Comparison of ENCODE assay signal across 10 cellular contexts in the genomic region with DNA sequence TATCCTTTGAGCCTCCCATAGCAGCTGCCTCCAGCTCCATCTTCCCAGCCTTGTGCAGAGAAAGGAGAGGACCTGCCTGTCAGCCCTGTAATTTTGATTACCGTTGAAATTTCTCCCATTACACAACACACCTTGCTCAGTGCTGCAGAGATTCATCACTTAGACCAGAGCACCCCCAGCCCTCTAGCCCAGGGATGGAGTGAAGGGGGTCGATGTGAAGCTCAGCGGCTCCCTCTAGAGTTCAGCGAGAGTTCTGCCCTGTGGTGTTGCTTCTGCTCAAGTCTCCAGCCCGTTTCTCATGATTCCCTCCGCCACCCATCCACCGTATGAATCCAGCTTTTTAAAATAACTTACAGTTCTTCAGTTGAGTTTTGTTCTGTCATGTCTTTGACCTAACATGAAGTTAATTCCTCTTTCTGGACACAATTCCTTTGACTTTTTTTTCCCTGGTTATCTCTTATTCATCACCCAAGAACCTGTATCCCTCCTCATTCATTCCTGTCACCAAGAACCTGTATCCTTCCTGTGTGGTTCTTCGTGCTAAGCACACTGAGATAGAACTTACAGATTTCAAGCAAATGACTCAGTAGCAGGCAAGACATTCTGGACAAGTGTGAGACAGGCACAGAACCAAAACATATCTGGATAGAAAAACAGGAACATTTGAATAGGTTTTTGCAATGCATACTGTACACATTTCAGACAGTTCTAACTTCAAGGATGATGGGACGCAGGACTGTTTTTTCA. TPM values are rescaled to one million over a fixed set of nuclear protein-coding genes. Genes with fewer than 3 reads are reported as not detected.
A peak's percentile ranks its signal among the peaks of the same experiment; 100 is the strongest.
DNase-seq lines count a peak whose midpoint lies in the region; ATAC-seq and TF ChIP-seq lines count a peak whose summit lies in the region.
"Had no signal": no experiment of that assay in that cellular context is flagged by ENCODE, and none has a peak within 500 bp of the region (broad histone marks: within the 10 kb centered on the region; RNA-seq: fewer than 3 reads in every experiment).

No MANE protein-coding gene starts in this region.

- no peaks in the 10 kb centered on the region for H3K4me1 Mint-ChIP-seq in neural progenitor cell

- no peak overlapping the region for H3K27ac ChIP-seq in brain microvascular endothelial cell
- H3K27ac ChIP-seq in neural progenitor cell = no peak overlapping the region
- H3K27ac ChIP-seq: BLaER1 had no signal

- H4K20me1 ChIP-seq in neural progenitor cell (ENCODE audit: low read depth) = no peaks in the 10 kb centered on the region
- H4K20me1 ChIP-seq: BLaER1 had no signal

- H3K4me3 ChIP-seq in brain microvascular endothelial cell (ENCODE audit: low read depth, low read length) (no peak overlapping the region), neural progenitor cell (no peak overlapping the region)
- H3K4me3 ChIP-seq: BLaER1 had no signal

- H3K36me3 ChIP-seq in brain microvascular endothelial cell (replicated peaks) = no peaks in the 10 kb centered on the region
- H3K36me3 ChIP-seq in neural progenitor cell = no peaks in the 10 kb centered on the region
- H3K36me3 ChIP-seq: BLaER1 had no signal

- no peaks in the 10 kb centered on the region for H3F3A ChIP-seq in neural progenitor cell (ENCODE audit: low read depth)

- no peaks in the 10 kb centered on the region for H3K9me3 ChIP-seq in neural progenitor cell (ENCODE audit: low read depth)

- no peaks in the 10 kb centered on the region for H3K36me3 Mint-ChIP-seq in neural progenitor cell

- H3K79me2 ChIP-seq in neural progenitor cell (ENCODE audit: low read depth) = no peaks in the 10 kb centered on the region

- H3K27me3 Mint-ChIP-seq in neural progenitor cell (ENCODE audit: insufficient read depth, low read depth) = peaks cover 9% of the 10 kb centered on the region

- H3K4me1 ChIP-seq in neural progenitor cell = no peaks in the 10 kb centered on the region
- H3K4me1 ChIP-seq: BLaER1 had no signal

- no peak overlapping the region for H3K4me2 ChIP-seq in neural progenitor cell
- H3K4me2 ChIP-seq: BLaER1 had no signal

- DNase-seq in NCI-H1105 treated with DMSO at 0.1 percent for 48 hours (lab: John Stamatoyannopoulos, UW) = peak; percentile 1
- DNase-seq in NCI-H1105 (lab: John Stamatoyannopoulos, UW) = no peak
- DNase-seq in KBM-7 = peak; percentile 45
- DNase-seq in brain microvascular endothelial cell = peak; percentile 29
- DNase-seq in neural progenitor cell (ENCODE audit: low spot score) = peak; percentile 58
- DNase-seq in H4 (ENCODE audit: low spot score) = no peak

- H3K27me3 ChIP-seq in brain microvascular endothelial cell (replicated peaks) = no peaks in the 10 kb centered on the region
- peaks cover 2% of the 10 kb centered on the region for H3K27me3 ChIP-seq in neural progenitor cell
- H3K27me3 ChIP-seq: BLaER1 had no signal

- no peak overlapping the region for H3K4me3 Mint-ChIP-seq in neural progenitor cell
- H3K4me3 Mint-ChIP-seq: T-helper 1 cell treated with Interleukin-12 subunit alpha and Interleukin-12 subunit beta and Interleukin-4 antibody, amounts not matched to agents 30 μg/mL and 1 μg/mL, for 36 hours had no signal

- peaks cover 4% of the 10 kb centered on the region for H3K9me3 Mint-ChIP-seq in neural progenitor cell
- H3K9me3 Mint-ChIP-seq: T-helper 1 cell treated with Interleukin-12 subunit alpha and Interleukin-12 subunit beta and Interleukin-4 antibody, amounts not matched to agents 30 μg/mL and 1 μg/mL, for 36 hours had no signal

- no peak overlapping the region for H3K9ac ChIP-seq in neural progenitor cell
- H3K9ac ChIP-seq: BLaER1 had no signal

- no peak overlapping the region for H2AFZ ChIP-seq in neural progenitor cell (replicated peaks)

- ATAC-seq in GM19467 (IDR thresholded peaks at IDR 0.05; ENCODE audit: unreplicated experiment) (no peak), GM19324 (IDR thresholded peaks at IDR 0.05; ENCODE audit: low FRiP score, unreplicated experiment) (no peak)

- TF ChIP-seq CTCF in brain microvascular endothelial cell (IDR thresholded peaks at IDR 0.05; ENCODE audit: low read depth, low read length, missing control alignments) (peak; percentile 77), neural progenitor cell (IDR thresholded peaks at IDR 0.05) (peak; percentile 65)

- in situ Hi-C loops in KBM-7 (cut with MboI; ENCODE audit: low pct_unique_long_range_greater_than_20kb, low sequenced_read_pairs) (loop anchor here (25.0 kb wide), 1 partner anchor 704 kb away; the partner anchor contains the start of gene CXCL12), brain microvascular endothelial cell (cut with HindIII; ENCODE audit: low pct_ligation_motif_present, low sequenced_read_pairs) (loop anchor here (25.0 kb wide), 1 partner anchor 629 kb away; no protein-coding TSS in a partner anchor)

- no peak overlapping the region for H3K27ac Mint-ChIP-seq in neural progenitor cell
- H3K27ac Mint-ChIP-seq: T-helper 1 cell treated with Interleukin-12 subunit alpha and Interleukin-12 subunit beta and Interleukin-4 antibody, amounts not matched to agents 30 μg/mL and 1 μg/mL, for 36 hours had no signal

RNA-seq across cellular contexts. Expression of gene ZNF32, which starts 34.9 kb away (rescaled TPM):
- 40.8 and 50.7 TPM in 2 replicates for total RNA-seq in neural progenitor cell (ENCODE audit: low replicate concordance)
- total RNA-seq in H4 (2014; rRNA removed; shearing (Covaris generic)) = 64.5 and 72.1 TPM in 2 replicates

Comparison
In these comparisons a context has a peak if more than half of its experiments do, and no peak if none do; other contexts are left out.
1. DNase-seq: peak in NCI-H1105 treated with DMSO at 0.1 percent for 48 hours (single experiment), KBM-7 (single experiment), brain microvascular endothelial cell (single experiment) and neural progenitor cell (single experiment); none in NCI-H1105 (single experiment) and H4 (single experiment).